8 cellular contexts compared by ENCODE assay signal in genomic region chr5:103561670-103562069, GRCh38. TPM values are rescaled to one million over a fixed set of nuclear protein-coding genes. Genes with fewer than 3 reads are reported as not detected.
DNase-seq lines count a peak whose midpoint lies in the region; ATAC-seq and TF ChIP-seq lines count a peak whose summit lies in the region.

No MANE protein-coding gene starts in this region.

- H3K36me3 Mint-ChIP-seq in activated CD4-positive, alpha-beta T cell treated with anti-CD3 and anti-CD28 coated beads, Interleukin-2, amount 10 ng/mL, durations not matched to agents 24 days and 14 days (ENCODE audit: low read depth), result no peaks in the 10 kb centered on the region
- H3K36me3 Mint-ChIP-seq in stimulated activated naive B cell treated with anti-CD40 and anti-IgM and Interleukin-4, amounts not matched to agents 10 μg/mL and 1 μg/mL and 100 μg/mL, for 72 hours, result peaks cover 3 to 5% of the 10 kb centered on the region in 2 donors

- no peaks in the 10 kb centered on the region for H3K27me3 ChIP-seq in WERI-Rb-1 (ENCODE audit: insufficient read depth, low read depth, severe bottlenecking)

- peak overlapping the region; percentile 66 for H3K4me3 ChIP-seq in WERI-Rb-1 (ENCODE audit: low read depth, low read length)
- H3K4me3 ChIP-seq in iPS-18c (ENCODE audit: insufficient read depth, low read depth, low read length), result peak overlapping the region; percentile 92; the same call in 1 of the 2 replicates

- no peaks in the 10 kb centered on the region for H3K36me3 ChIP-seq in WERI-Rb-1

- no peaks in the 10 kb centered on the region for H3K9me3 ChIP-seq in WERI-Rb-1 (ENCODE audit: severe bottlenecking)
- no peaks in the 10 kb centered on the region for H3K9me3 ChIP-seq in iPS-18c (ENCODE audit: control insufficient read depth, insufficient read depth, low read length)

- DNase-seq in activated CD4-positive, alpha-beta T cell treated with anti-CD3 and anti-CD28 coated beads, Interleukin-2, amount 10 ng/mL, durations not matched to agents 24 days and 14 days, result no peak
- no peak for DNase-seq in activated CD4-positive, alpha-beta T cell treated with anti-CD3 and anti-CD28 coated beads, Interleukin-2, amount 50 U/mL, for 1 hour
- DNase-seq in WERI-Rb-1, result no peak
- no peak for DNase-seq in stimulated activated naive B cell treated with anti-CD40 and anti-IgM and Interleukin-4, amounts not matched to agents 10 μg/mL and 1 μg/mL and 100 μg/mL, for 72 hours
- DNase-seq in activated effector memory CD4-positive, alpha-beta T cell treated with anti-CD3 and anti-CD28 coated beads, Interleukin-2, amount 50 U/mL, for 16 hours, result no peak
- no peak for DNase-seq in NCI-H748 treated with DMSO at 0.1 percent for 48 hours (lab: John Stamatoyannopoulos, UW)

- H3K27me3 Mint-ChIP-seq in activated CD4-positive, alpha-beta T cell treated with anti-CD3 and anti-CD28 coated beads, Interleukin-2, amount 10 ng/mL, durations not matched to agents 24 days and 14 days, result no peaks in the 10 kb centered on the region
- H3K27me3 Mint-ChIP-seq in stimulated activated naive B cell treated with anti-CD40 and anti-IgM and Interleukin-4, amounts not matched to agents 10 μg/mL and 1 μg/mL and 100 μg/mL, for 72 hours, result no peaks in the 10 kb centered on the region

- H3K4me1 Mint-ChIP-seq in activated CD4-positive, alpha-beta T cell treated with anti-CD3 and anti-CD28 coated beads, Interleukin-2, amount 10 ng/mL, durations not matched to agents 24 days and 14 days, result peaks cover 9% of the 10 kb centered on the region
- peaks cover 6 to 18% of the 10 kb centered on the region in 2 donors for H3K4me1 Mint-ChIP-seq in stimulated activated naive B cell treated with anti-CD40 and anti-IgM and Interleukin-4, amounts not matched to agents 10 μg/mL and 1 μg/mL and 100 μg/mL, for 72 hours

- H3K27ac Mint-ChIP-seq in activated CD4-positive, alpha-beta T cell treated with anti-CD3 and anti-CD28 coated beads, Interleukin-2, amount 10 ng/mL, durations not matched to agents 24 days and 14 days, result no peak overlapping the region
- H3K27ac Mint-ChIP-seq in stimulated activated naive B cell treated with anti-CD40 and anti-IgM and Interleukin-4, amounts not matched to agents 10 μg/mL and 1 μg/mL and 100 μg/mL, for 72 hours, result peak overlapping the region; percentile 89

- peak overlapping the region; percentile 89 for H3K4me3 Mint-ChIP-seq in activated CD4-positive, alpha-beta T cell treated with anti-CD3 and anti-CD28 coated beads, Interleukin-2, amount 10 ng/mL, durations not matched to agents 24 days and 14 days
- H3K4me3 Mint-ChIP-seq in stimulated activated naive B cell treated with anti-CD40 and anti-IgM and Interleukin-4, amounts not matched to agents 10 μg/mL and 1 μg/mL and 100 μg/mL, for 72 hours, result peak overlapping the region; percentile 91 to 97

- intact Hi-C loops in activated CD4-positive, alpha-beta T cell treated with anti-CD3 and anti-CD28 coated beads, Interleukin-2, amount 10 ng/mL, durations not matched to agents 24 days and 14 days (cut with micrococcal nuclease), result no loop called here

- H3K27ac ChIP-seq in WERI-Rb-1, result no peak overlapping the region; the same call in 1 of the 2 replicates

- no peak for TF ChIP-seq CTCF in WERI-Rb-1 (IDR thresholded peaks at IDR 0.05; ENCODE audit: low read depth, low read length)

- no peak for ATAC-seq in stimulated activated naive B cell treated with anti-CD40 and anti-IgM and Interleukin-4, amounts not matched to agents 10 μg/mL and 1 μg/mL and 100 μg/mL, for 72 hours (replicated peaks)
- no peak for ATAC-seq in HG03432 (IDR thresholded peaks at IDR 0.05; ENCODE audit: unreplicated experiment)

- peaks cover 3% of the 10 kb centered on the region for H3K9me3 Mint-ChIP-seq in activated CD4-positive, alpha-beta T cell treated with anti-CD3 and anti-CD28 coated beads, Interleukin-2, amount 10 ng/mL, durations not matched to agents 24 days and 14 days
- no peaks in the 10 kb centered on the region for H3K9me3 Mint-ChIP-seq in stimulated activated naive B cell treated with anti-CD40 and anti-IgM and Interleukin-4, amounts not matched to agents 10 μg/mL and 1 μg/mL and 100 μg/mL, for 72 hours

RNA-seq across cellular contexts. Expression of gene NUDT12, which starts 0.9 kb away (rescaled TPM):
- total RNA-seq in activated CD4-positive, alpha-beta T cell treated with anti-CD3 and anti-CD28 coated beads, Interleukin-2, amount 10 ng/mL, durations not matched to agents 24 days and 14 days, result 1.8 and 2.4 TPM in 2 replicates
